ENCODE assay signal across 8 cellular contexts in genomic region chr21:33976082-33976979, GRCh38.
DNase-seq lines count a peak whose midpoint lies in the region; TF ChIP-seq lines count a peak whose summit lies in the region.

No MANE protein-coding gene starts in this region.

- no peaks in the 10 kb centered on the region for H3K27me3 ChIP-seq in mucosa of rectum (ENCODE audit: control insufficient read depth in 2 of 2, insufficient read depth in 2 of 2, low read length in 2 of 2)
- no peaks in the 10 kb centered on the region for H3K27me3 ChIP-seq in thymus (ENCODE audit: control insufficient read depth, insufficient read depth)

- 19% methylated on average over 14 of the region's 14 CpGs for WGBS in thymus

- H3K9ac ChIP-seq in mucosa of rectum (ENCODE audit: low read depth in 1 of 2, low read length in 2 of 2): peak overlapping the region in 1 of 2 donors; percentile 52

- H3K4me1 ChIP-seq in mucosa of rectum (ENCODE audit: control insufficient read depth in 2 of 2, insufficient read depth in 2 of 2, low read length in 2 of 2): peaks cover 8 to 20% of the 10 kb centered on the region in 2 donors
- H3K4me1 ChIP-seq in thymus (ENCODE audit: control insufficient read depth, insufficient read depth, low read length): peaks cover 21% of the 10 kb centered on the region

- H3K4me3 ChIP-seq in mucosa of rectum (ENCODE audit: low read length in 2 of 2) (peak overlapping the region in 1 of 2 donors; percentile 41), thymus (ENCODE audit: low read length) (no peak overlapping the region)

- TF ChIP-seq CTCF in GM10266 (IDR thresholded peaks at IDR 0.05; ENCODE audit: control insufficient read depth, insufficient read depth, low read depth, missing control alignments): no peak

- DNase-seq in GM10266 (ENCODE audit: extremely low spot score): peak; percentile 66
- peak; percentile 83 for DNase-seq in H4 (ENCODE audit: low spot score)
- peak; percentile 77 for DNase-seq in LoVo (ENCODE audit: low spot score)
- peak; percentile 53 for DNase-seq in activated CD4-positive, CD25-positive, alpha-beta regulatory T cell treated with anti-CD3 and anti-CD28 coated beads, Interleukin-2, amount 50 U/mL, for 72 hours
- DNase-seq in dedifferentiated amniotic fluid mesenchymal stem cell (ENCODE audit: extremely low spot score): peak; percentile 98
- no peak for DNase-seq in NCI-H1048 (lab: John Stamatoyannopoulos, UW)

- H3K9me3 ChIP-seq in mucosa of rectum (ENCODE audit: control insufficient read depth in 2 of 2, low read length in 2 of 2) (no peaks in the 10 kb centered on the region), thymus (ENCODE audit: control insufficient read depth) (no peaks in the 10 kb centered on the region)

- H3K27ac ChIP-seq in mucosa of rectum (ENCODE audit: low read depth in 2 of 2, low read length in 2 of 2) (peak overlapping the region; percentile 61 to 65), thymus (ENCODE audit: low read depth) (peak overlapping the region; percentile 88)

- H3K36me3 ChIP-seq in mucosa of rectum (ENCODE audit: control insufficient read depth in 2 of 2, insufficient read depth in 2 of 2, low read length in 2 of 2): no peaks in the 10 kb centered on the region
- peaks cover 4% of the 10 kb centered on the region for H3K36me3 ChIP-seq in thymus (ENCODE audit: control insufficient read depth, insufficient read depth)
